ENCODE assay signal across 1 cellular context in genomic region chr21:44441041-44441400, GRCh38.
TF ChIP-seq lines count a peak whose summit lies in the region.

No MANE protein-coding gene starts in this region.

TF ChIP-seq in HepG2, 621 proteins besides CTCF, POLR2A, EP300 and RAD21 (continued from another document):
- TF ChIP-seq JUNB (CRISPR knock-in tag; IDR thresholded peaks at IDR 0.05; ENCODE audit: borderline replicate concordance) = no peak
TF ChIP-seq in HepG2: peak in this region for 1.
